In the genomic region with DNA sequence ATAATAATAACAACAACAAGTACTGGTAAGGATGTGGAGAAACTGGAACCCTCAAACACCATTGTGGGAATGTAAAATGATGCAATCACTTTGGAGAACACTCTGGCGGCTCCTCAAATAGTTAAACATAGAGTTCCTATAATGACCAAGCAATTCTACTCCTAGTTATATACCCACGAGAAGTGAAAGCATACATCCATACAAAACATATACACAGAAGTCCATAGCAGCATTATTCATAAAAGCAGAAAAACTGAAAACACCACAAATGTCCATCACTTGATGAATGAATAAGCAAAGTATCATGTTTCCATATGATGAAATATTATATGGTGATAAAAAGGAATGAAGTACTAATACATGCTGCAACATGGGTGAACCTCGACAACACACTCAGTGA, we compare ENCODE assay signal across 1 cellular context.
TF ChIP-seq lines count a peak whose summit lies in the region.

No MANE protein-coding gene starts in this region.

TF ChIP-seq in K562, 482 proteins besides CTCF, POLR2A, EP300 and RAD21 (continued from another document and continues in another):
- TF ChIP-seq, protein P1, sequence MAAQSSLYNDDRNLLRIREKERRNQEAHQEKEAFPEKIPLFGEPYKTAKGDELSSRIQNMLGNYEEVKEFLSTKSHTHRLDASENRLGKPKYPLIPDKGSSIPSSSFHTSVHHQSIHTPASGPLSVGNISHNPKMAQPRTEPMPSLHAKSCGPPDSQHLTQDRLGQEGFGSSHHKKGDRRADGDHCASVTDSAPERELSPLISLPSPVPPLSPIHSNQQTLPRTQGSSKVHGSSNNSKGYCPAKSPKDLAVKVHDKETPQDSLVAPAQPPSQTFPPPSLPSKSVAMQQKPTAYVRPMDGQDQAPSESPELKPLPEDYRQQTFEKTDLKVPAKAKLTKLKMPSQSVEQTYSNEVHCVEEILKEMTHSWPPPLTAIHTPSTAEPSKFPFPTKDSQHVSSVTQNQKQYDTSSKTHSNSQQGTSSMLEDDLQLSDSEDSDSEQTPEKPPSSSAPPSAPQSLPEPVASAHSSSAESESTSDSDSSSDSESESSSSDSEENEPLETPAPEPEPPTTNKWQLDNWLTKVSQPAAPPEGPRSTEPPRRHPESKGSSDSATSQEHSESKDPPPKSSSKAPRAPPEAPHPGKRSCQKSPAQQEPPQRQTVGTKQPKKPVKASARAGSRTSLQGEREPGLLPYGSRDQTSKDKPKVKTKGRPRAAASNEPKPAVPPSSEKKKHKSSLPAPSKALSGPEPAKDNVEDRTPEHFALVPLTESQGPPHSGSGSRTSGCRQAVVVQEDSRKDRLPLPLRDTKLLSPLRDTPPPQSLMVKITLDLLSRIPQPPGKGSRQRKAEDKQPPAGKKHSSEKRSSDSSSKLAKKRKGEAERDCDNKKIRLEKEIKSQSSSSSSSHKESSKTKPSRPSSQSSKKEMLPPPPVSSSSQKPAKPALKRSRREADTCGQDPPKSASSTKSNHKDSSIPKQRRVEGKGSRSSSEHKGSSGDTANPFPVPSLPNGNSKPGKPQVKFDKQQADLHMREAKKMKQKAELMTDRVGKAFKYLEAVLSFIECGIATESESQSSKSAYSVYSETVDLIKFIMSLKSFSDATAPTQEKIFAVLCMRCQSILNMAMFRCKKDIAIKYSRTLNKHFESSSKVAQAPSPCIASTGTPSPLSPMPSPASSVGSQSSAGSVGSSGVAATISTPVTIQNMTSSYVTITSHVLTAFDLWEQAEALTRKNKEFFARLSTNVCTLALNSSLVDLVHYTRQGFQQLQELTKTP (IDR thresholded peaks at IDR 0.05; ENCODE audit: low read depth in 1 of 2, partially characterized antibody in 2 of 2), result no peak
- TF ChIP-seq, protein P2, sequence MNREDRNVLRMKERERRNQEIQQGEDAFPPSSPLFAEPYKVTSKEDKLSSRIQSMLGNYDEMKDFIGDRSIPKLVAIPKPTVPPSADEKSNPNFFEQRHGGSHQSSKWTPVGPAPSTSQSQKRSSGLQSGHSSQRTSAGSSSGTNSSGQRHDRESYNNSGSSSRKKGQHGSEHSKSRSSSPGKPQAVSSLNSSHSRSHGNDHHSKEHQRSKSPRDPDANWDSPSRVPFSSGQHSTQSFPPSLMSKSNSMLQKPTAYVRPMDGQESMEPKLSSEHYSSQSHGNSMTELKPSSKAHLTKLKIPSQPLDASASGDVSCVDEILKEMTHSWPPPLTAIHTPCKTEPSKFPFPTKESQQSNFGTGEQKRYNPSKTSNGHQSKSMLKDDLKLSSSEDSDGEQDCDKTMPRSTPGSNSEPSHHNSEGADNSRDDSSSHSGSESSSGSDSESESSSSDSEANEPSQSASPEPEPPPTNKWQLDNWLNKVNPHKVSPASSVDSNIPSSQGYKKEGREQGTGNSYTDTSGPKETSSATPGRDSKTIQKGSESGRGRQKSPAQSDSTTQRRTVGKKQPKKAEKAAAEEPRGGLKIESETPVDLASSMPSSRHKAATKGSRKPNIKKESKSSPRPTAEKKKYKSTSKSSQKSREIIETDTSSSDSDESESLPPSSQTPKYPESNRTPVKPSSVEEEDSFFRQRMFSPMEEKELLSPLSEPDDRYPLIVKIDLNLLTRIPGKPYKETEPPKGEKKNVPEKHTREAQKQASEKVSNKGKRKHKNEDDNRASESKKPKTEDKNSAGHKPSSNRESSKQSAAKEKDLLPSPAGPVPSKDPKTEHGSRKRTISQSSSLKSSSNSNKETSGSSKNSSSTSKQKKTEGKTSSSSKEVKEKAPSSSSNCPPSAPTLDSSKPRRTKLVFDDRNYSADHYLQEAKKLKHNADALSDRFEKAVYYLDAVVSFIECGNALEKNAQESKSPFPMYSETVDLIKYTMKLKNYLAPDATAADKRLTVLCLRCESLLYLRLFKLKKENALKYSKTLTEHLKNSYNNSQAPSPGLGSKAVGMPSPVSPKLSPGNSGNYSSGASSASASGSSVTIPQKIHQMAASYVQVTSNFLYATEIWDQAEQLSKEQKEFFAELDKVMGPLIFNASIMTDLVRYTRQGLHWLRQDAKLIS (CRISPR knock-in tag; IDR thresholded peaks at IDR 0.05), result peak; percentile 21; the same call in 1 of the 2 replicates
- 0 out of 2 replicates have a peak, but pooled peaks have one; percentile 26 for TF ChIP-seq MTA1 (IDR thresholded peaks at IDR 0.05; ENCODE audit: borderline replicate concordance)
- TF ChIP-seq KDM5B (IDR thresholded peaks at IDR 0.05; ENCODE audit: insufficient replicate concordance, low read depth, low read length), result no peak
- TF ChIP-seq, protein P3, sequence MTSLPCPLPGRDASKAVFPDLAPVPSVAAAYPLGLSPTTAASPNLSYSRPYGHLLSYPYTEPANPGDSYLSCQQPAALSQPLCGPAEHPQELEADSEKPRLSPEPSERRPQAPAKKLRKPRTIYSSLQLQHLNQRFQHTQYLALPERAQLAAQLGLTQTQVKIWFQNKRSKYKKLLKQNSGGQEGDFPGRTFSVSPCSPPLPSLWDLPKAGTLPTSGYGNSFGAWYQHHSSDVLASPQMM (CRISPR knock-in tag; IDR thresholded peaks at IDR 0.05), result no peak
- TF ChIP-seq ZNF41 (CRISPR knock-in tag; conservative IDR thresholded peaks at IDR 0.05), result no peak
- peak; percentile 68 for TF ChIP-seq JUND (IDR thresholded peaks at IDR 0.05; ENCODE audit: borderline replicate concordance, low read depth, low read length)
- peak; percentile 62; the same call in 1 of the 3 replicates for TF ChIP-seq JUND (tag; IDR thresholded peaks at IDR 0.05; ENCODE audit: borderline replicate concordance, low read depth, low read length)
- TF ChIP-seq SREBF1 (IDR thresholded peaks at IDR 0.05; ENCODE audit: borderline replicate concordance, low read depth, low read length), result no peak
- TF ChIP-seq EHMT2 (IDR thresholded peaks at IDR 0.05), result no peak
- TF ChIP-seq, protein P4, sequence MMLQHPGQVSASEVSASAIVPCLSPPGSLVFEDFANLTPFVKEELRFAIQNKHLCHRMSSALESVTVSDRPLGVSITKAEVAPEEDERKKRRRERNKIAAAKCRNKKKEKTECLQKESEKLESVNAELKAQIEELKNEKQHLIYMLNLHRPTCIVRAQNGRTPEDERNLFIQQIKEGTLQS (IDR thresholded peaks at IDR 0.05), result peak; percentile 97
- TF ChIP-seq, protein P4 (CRISPR knock-in tag; conservative IDR thresholded peaks at IDR 0.05), result no peak
- no peak for TF ChIP-seq CBX2 (IDR thresholded peaks at IDR 0.05; ENCODE audit: insufficient read depth, low read length, poor library complexity, severe bottlenecking)
- 0 out of 2 replicates have a peak, but pooled peaks have one; percentile 32 for TF ChIP-seq ARID1B (IDR thresholded peaks at IDR 0.05)
- TF ChIP-seq, protein P5, sequence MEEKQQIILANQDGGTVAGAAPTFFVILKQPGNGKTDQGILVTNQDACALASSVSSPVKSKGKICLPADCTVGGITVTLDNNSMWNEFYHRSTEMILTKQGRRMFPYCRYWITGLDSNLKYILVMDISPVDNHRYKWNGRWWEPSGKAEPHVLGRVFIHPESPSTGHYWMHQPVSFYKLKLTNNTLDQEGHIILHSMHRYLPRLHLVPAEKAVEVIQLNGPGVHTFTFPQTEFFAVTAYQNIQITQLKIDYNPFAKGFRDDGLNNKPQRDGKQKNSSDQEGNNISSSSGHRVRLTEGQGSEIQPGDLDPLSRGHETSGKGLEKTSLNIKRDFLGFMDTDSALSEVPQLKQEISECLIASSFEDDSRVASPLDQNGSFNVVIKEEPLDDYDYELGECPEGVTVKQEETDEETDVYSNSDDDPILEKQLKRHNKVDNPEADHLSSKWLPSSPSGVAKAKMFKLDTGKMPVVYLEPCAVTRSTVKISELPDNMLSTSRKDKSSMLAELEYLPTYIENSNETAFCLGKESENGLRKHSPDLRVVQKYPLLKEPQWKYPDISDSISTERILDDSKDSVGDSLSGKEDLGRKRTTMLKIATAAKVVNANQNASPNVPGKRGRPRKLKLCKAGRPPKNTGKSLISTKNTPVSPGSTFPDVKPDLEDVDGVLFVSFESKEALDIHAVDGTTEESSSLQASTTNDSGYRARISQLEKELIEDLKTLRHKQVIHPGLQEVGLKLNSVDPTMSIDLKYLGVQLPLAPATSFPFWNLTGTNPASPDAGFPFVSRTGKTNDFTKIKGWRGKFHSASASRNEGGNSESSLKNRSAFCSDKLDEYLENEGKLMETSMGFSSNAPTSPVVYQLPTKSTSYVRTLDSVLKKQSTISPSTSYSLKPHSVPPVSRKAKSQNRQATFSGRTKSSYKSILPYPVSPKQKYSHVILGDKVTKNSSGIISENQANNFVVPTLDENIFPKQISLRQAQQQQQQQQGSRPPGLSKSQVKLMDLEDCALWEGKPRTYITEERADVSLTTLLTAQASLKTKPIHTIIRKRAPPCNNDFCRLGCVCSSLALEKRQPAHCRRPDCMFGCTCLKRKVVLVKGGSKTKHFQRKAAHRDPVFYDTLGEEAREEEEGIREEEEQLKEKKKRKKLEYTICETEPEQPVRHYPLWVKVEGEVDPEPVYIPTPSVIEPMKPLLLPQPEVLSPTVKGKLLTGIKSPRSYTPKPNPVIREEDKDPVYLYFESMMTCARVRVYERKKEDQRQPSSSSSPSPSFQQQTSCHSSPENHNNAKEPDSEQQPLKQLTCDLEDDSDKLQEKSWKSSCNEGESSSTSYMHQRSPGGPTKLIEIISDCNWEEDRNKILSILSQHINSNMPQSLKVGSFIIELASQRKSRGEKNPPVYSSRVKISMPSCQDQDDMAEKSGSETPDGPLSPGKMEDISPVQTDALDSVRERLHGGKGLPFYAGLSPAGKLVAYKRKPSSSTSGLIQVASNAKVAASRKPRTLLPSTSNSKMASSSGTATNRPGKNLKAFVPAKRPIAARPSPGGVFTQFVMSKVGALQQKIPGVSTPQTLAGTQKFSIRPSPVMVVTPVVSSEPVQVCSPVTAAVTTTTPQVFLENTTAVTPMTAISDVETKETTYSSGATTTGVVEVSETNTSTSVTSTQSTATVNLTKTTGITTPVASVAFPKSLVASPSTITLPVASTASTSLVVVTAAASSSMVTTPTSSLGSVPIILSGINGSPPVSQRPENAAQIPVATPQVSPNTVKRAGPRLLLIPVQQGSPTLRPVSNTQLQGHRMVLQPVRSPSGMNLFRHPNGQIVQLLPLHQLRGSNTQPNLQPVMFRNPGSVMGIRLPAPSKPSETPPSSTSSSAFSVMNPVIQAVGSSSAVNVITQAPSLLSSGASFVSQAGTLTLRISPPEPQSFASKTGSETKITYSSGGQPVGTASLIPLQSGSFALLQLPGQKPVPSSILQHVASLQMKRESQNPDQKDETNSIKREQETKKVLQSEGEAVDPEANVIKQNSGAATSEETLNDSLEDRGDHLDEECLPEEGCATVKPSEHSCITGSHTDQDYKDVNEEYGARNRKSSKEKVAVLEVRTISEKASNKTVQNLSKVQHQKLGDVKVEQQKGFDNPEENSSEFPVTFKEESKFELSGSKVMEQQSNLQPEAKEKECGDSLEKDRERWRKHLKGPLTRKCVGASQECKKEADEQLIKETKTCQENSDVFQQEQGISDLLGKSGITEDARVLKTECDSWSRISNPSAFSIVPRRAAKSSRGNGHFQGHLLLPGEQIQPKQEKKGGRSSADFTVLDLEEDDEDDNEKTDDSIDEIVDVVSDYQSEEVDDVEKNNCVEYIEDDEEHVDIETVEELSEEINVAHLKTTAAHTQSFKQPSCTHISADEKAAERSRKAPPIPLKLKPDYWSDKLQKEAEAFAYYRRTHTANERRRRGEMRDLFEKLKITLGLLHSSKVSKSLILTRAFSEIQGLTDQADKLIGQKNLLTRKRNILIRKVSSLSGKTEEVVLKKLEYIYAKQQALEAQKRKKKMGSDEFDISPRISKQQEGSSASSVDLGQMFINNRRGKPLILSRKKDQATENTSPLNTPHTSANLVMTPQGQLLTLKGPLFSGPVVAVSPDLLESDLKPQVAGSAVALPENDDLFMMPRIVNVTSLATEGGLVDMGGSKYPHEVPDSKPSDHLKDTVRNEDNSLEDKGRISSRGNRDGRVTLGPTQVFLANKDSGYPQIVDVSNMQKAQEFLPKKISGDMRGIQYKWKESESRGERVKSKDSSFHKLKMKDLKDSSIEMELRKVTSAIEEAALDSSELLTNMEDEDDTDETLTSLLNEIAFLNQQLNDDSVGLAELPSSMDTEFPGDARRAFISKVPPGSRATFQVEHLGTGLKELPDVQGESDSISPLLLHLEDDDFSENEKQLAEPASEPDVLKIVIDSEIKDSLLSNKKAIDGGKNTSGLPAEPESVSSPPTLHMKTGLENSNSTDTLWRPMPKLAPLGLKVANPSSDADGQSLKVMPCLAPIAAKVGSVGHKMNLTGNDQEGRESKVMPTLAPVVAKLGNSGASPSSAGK (IDR thresholded peaks at IDR 0.05), result 0 out of 2 replicates have a peak, but pooled peaks have one; percentile 18
- peak; percentile 72 for TF ChIP-seq MAFG (tag; conservative IDR thresholded peaks at IDR 0.05)
- 0 out of 2 replicates have a peak, but pooled peaks have one; percentile 13 for TF ChIP-seq L3MBTL2 (IDR thresholded peaks at IDR 0.05)
- TF ChIP-seq, protein P6, sequence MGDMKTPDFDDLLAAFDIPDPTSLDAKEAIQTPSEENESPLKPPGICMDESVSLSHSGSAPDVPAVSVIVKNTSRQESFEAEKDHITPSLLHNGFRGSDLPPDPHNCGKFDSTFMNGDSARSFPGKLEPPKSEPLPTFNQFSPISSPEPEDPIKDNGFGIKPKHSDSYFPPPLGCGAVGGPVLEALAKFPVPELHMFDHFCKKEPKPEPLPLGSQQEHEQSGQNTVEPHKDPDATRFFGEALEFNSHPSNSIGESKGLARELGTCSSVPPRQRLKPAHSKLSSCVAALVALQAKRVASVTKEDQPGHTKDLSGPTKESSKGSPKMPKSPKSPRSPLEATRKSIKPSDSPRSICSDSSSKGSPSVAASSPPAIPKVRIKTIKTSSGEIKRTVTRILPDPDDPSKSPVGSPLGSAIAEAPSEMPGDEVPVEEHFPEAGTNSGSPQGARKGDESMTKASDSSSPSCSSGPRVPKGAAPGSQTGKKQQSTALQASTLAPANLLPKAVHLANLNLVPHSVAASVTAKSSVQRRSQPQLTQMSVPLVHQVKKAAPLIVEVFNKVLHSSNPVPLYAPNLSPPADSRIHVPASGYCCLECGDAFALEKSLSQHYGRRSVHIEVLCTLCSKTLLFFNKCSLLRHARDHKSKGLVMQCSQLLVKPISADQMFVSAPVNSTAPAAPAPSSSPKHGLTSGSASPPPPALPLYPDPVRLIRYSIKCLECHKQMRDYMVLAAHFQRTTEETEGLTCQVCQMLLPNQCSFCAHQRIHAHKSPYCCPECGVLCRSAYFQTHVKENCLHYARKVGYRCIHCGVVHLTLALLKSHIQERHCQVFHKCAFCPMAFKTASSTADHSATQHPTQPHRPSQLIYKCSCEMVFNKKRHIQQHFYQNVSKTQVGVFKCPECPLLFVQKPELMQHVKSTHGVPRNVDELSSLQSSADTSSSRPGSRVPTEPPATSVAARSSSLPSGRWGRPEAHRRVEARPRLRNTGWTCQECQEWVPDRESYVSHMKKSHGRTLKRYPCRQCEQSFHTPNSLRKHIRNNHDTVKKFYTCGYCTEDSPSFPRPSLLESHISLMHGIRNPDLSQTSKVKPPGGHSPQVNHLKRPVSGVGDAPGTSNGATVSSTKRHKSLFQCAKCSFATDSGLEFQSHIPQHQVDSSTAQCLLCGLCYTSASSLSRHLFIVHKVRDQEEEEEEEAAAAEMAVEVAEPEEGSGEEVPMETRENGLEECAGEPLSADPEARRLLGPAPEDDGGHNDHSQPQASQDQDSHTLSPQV (IDR thresholded peaks at IDR 0.05), result peak; percentile 72
- TF ChIP-seq, protein P7, sequence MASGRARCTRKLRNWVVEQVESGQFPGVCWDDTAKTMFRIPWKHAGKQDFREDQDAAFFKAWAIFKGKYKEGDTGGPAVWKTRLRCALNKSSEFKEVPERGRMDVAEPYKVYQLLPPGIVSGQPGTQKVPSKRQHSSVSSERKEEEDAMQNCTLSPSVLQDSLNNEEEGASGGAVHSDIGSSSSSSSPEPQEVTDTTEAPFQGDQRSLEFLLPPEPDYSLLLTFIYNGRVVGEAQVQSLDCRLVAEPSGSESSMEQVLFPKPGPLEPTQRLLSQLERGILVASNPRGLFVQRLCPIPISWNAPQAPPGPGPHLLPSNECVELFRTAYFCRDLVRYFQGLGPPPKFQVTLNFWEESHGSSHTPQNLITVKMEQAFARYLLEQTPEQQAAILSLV (tag; IDR thresholded peaks at IDR 0.05), result peak; percentile 79
- TF ChIP-seq PURB (CRISPR knock-in tag; IDR thresholded peaks at IDR 0.05; ENCODE audit: low read depth), result no peak
- TF ChIP-seq ZSCAN32 (CRISPR knock-in tag; IDR thresholded peaks at IDR 0.05), result peak; percentile 82
- TF ChIP-seq, protein P8, sequence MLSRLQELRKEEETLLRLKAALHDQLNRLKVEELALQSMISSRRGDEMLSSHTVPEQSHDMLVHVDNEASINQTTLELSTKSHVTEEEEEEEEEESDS (CRISPR knock-in tag; IDR thresholded peaks at IDR 0.05), result no peak
